In the genomic region with DNA sequence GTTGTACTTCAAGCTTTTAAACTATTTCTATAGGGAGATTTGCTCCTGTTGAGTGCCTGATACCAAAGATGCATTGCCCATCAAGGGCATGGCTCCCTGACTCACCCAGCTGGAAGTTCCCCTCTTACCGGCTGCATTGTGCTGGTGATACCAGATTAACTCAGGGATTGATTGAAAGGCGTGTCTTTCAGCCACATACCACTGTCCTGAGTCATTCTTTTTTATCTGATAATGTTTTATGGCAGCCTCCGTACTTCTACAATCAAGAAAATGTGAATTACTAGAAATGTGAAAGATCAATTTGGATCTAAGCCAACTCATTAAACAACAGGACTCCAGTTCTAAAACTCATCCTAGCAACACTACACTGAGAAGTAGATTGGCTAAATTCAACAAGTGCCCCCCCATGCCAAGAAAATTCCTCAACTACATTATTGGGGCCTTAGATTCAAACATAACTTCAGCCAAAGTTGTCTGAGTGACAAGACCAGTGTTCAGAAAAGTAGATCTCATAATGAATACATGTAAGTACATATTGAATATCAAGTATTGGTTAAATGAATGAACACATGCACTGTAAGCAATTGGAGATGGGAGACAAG, we compare ENCODE assay signal across 9 cellular contexts. TPM values are rescaled to one million over a fixed set of nuclear protein-coding genes. Genes with fewer than 3 reads are reported as not detected.
DNase-seq lines count a peak whose midpoint lies in the region; ATAC-seq, FAIRE-seq and TF ChIP-seq lines count a peak whose summit lies in the region.
"Had no signal": no experiment of that assay in that cellular context is flagged by ENCODE, and none has a peak within 500 bp of the region (broad histone marks: within the 10 kb centered on the region; RNA-seq: fewer than 3 reads in every experiment).

No MANE protein-coding gene starts in this region.

- H3K36me3 ChIP-seq in GM23338 (ENCODE audit: insufficient read depth) (no peaks in the 10 kb centered on the region), small intestine (ENCODE audit: control insufficient read depth in 2 of 2, insufficient read depth in 2 of 2, low read length in 2 of 2) (no peaks in the 10 kb centered on the region), stomach (no peaks in the 10 kb centered on the region)

- H3K27me3 ChIP-seq in GM23338 (ENCODE audit: insufficient read depth) (no peaks in the 10 kb centered on the region), small intestine (ENCODE audit: control insufficient read depth in 2 of 2, insufficient read depth in 2 of 2, low read length in 2 of 2) (no peaks in the 10 kb centered on the region), stomach (no peaks in the 10 kb centered on the region)

- H3K9me3 ChIP-seq in small intestine (ENCODE audit: control insufficient read depth, low read depth) (no peaks in the 10 kb centered on the region), stomach (no peaks in the 10 kb centered on the region)

- no peak for TF ChIP-seq EP300 in stomach (IDR thresholded peaks at IDR 0.05)

- H3K4me1 ChIP-seq in GM23338 (ENCODE audit: insufficient read depth): no peaks in the 10 kb centered on the region
- H3K4me1 ChIP-seq in small intestine (ENCODE audit: control insufficient read depth in 2 of 2, insufficient read depth in 1 of 2, low read depth in 1 of 2, low read length in 1 of 2): no peaks in the 10 kb centered on the region
- no peaks in the 10 kb centered on the region for H3K4me1 ChIP-seq in stomach

- no peak overlapping the region for H3K27ac Mint-ChIP-seq in GM23338
- H3K27ac Mint-ChIP-seq: brain had no signal

- TF ChIP-seq CTCF in GM23338 (conservative IDR thresholded peaks at IDR 0.05; ENCODE audit: low read depth in 2 of 2) (no peak), stomach (IDR thresholded peaks at IDR 0.05) (no peak)

- H3F3A ChIP-seq in GM23338 (replicated peaks; ENCODE audit: low read depth): no peaks in the 10 kb centered on the region

- H2AFZ ChIP-seq in GM23338: no peak overlapping the region

- H3K4me2 ChIP-seq in GM23338: no peak overlapping the region

- H3K27me3 Mint-ChIP-seq in GM23338 (ENCODE audit: insufficient read depth, low read depth, poor library complexity): no peaks in the 10 kb centered on the region
- H3K27me3 Mint-ChIP-seq: brain had no signal

- peak; percentile 18 for DNase-seq in GM23338 (ENCODE audit: low spot score)
- peak; percentile 81 for DNase-seq in RPMI7951 (ENCODE audit: low read depth)
- peak; percentile 87 for DNase-seq in dermis blood vessel endothelial cell
- DNase-seq in small intestine: peak; percentile 91
- DNase-seq in substantia nigra (lab: John Stamatoyannopoulos, UW): no peak
- DNase-seq in stomach: no peak
- no peak for DNase-seq in NCI-H1105 treated with DMSO at 0.1 percent for 48 hours (lab: John Stamatoyannopoulos, UW)
- DNase-seq in cardiac septum (ENCODE audit: low spot score): no peak

- peak; percentile 47 for ATAC-seq in GM23338

- no peaks in the 10 kb centered on the region for H3K9me2 ChIP-seq in GM23338 (ENCODE audit: insufficient read depth)

- no peak for TF ChIP-seq POLR2A in stomach (IDR thresholded peaks at IDR 0.05)

- no peaks in the 10 kb centered on the region for H3K9me3 Mint-ChIP-seq in GM23338
- H3K9me3 Mint-ChIP-seq: brain had no signal

- intact Hi-C loops in stomach (cut with DNase I; ENCODE audit: low total_unique reads): no loop called here
- intact Hi-C loops in cardiac septum (cut with DNase I): no loop called here

- no peaks in the 10 kb centered on the region for H3K36me3 Mint-ChIP-seq in GM23338 (ENCODE audit: low read depth)
- H3K36me3 Mint-ChIP-seq: brain had no signal

- no peak overlapping the region for H3K4me3 Mint-ChIP-seq in GM23338
- H3K4me3 Mint-ChIP-seq: brain had no signal

- no peak overlapping the region for H3K27ac ChIP-seq in GM23338 (ENCODE audit: low read depth)
- no peak overlapping the region for H3K27ac ChIP-seq in small intestine (ENCODE audit: low read depth in 1 of 2, low read length in 1 of 2)
- no peak overlapping the region for H3K27ac ChIP-seq in substantia nigra (ENCODE audit: low read depth, low read length, poor library complexity, severe bottlenecking)
- H3K27ac ChIP-seq in stomach: no peak overlapping the region

- WGBS in small intestine, 3 donors: 4 to 49% (median 19%) methylated on average over 3 of the region's 3 CpGs
- 24 to 43% (median 29%) methylated on average over 3 of the region's 3 CpGs for WGBS in stomach, 5 donors

- no peak for FAIRE-seq in small intestine (lab: Jason Lieb, UNC)

- no peaks in the 10 kb centered on the region for H3K79me2 ChIP-seq in GM23338 (replicated peaks; ENCODE audit: insufficient read depth)

- no peaks in the 10 kb centered on the region for H3K4me1 Mint-ChIP-seq in GM23338
- H3K4me1 Mint-ChIP-seq: brain had no signal

- H4K20me1 ChIP-seq in GM23338 (replicated peaks; ENCODE audit: insufficient read depth): no peaks in the 10 kb centered on the region

- no peak overlapping the region for H3K4me3 ChIP-seq in GM23338
- H3K4me3 ChIP-seq in small intestine (ENCODE audit: low read depth in 1 of 2, low read length in 2 of 2): no peak overlapping the region
- H3K4me3 ChIP-seq in stomach: no peak overlapping the region

TF ChIP-seq in GM23338, 12 proteins besides CTCF, POLR2A, EP300 and RAD21:
- no peak for TF ChIP-seq NANOG (IDR thresholded peaks at IDR 0.05; ENCODE audit: borderline replicate concordance)
- TF ChIP-seq, protein P1, sequence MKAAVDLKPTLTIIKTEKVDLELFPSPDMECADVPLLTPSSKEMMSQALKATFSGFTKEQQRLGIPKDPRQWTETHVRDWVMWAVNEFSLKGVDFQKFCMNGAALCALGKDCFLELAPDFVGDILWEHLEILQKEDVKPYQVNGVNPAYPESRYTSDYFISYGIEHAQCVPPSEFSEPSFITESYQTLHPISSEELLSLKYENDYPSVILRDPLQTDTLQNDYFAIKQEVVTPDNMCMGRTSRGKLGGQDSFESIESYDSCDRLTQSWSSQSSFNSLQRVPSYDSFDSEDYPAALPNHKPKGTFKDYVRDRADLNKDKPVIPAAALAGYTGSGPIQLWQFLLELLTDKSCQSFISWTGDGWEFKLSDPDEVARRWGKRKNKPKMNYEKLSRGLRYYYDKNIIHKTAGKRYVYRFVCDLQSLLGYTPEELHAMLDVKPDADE (IDR thresholded peaks at IDR 0.05): no peak
- TF ChIP-seq ZNF114 (CRISPR knock-in tag; IDR thresholded peaks at IDR 0.05): no peak

RNA-seq across cellular contexts. Expression of gene TXK, which starts 40.0 kb away (rescaled TPM):
- 0.14 and 0.50 TPM in 2 replicates for total RNA-seq in GM23338 (2014; rRNA removed; shearing (Covaris generic))
- polyA plus RNA-seq in GM23338 (2016; fragmentation: Nextera tagmentation; extraction: Ambion mirVana) (0.40 TPM in 1 of 2 replicates, not detected in the other), small intestine (1 to 10 TPM in 1 of 3 donors, under 1 TPM in 2; 0.54 to 1.1 (median 0.97) TPM), stomach (under 1 TPM; 0.15 to 0.63 (median 0.37) TPM)
- total RNA-seq in RPMI7951 (2014; rRNA removed; shearing (Covaris generic)): 2.3 and 2.5 TPM in 2 replicates
- total RNA-seq in dermis blood vessel endothelial cell (0.17 and 0.23 TPM in 2 replicates), stomach (1 to 10 TPM in 4 of 5 donors, not detected in 1; 1.2 to 8.3 (median 4.4) TPM), cardiac septum (1.2 TPM)

Comparison
In these comparisons a context has a peak if more than half of its experiments do, and no peak if none do; other contexts are left out.
1. DNase-seq: peak in GM23338 (single experiment), RPMI7951 (single experiment), dermis blood vessel endothelial cell (single experiment) and small intestine (single experiment); none in substantia nigra (0 of 49), stomach (single experiment), NCI-H1105 treated with DMSO at 0.1 percent for 48 hours (single experiment) and cardiac septum (single experiment).